Comparison of ENCODE assay signal across 17 cellular contexts in genomic region chr11:13837286-13837685, GRCh38.
DNase-seq lines count a peak whose midpoint lies in the region; ATAC-seq, FAIRE-seq and TF ChIP-seq lines count a peak whose summit lies in the region.
"Had no signal": no experiment of that assay in that cellular context is flagged by ENCODE, and none has a peak within 500 bp of the region (broad histone marks: within the 10 kb centered on the region; RNA-seq: fewer than 3 reads in every experiment).

No MANE protein-coding gene starts in this region.

- intact Hi-C loops in Calu3 (cut with micrococcal nuclease; ENCODE audit: unreplicated experiment): no loop called here

- H3K4me1 ChIP-seq in keratinocyte (ENCODE audit: control insufficient read depth, extremely low read depth, insufficient read depth, low read length) (peaks cover 23% of the 10 kb centered on the region), SJCRH30 (peaks cover 14% of the 10 kb centered on the region), SK-N-SH (ENCODE audit: control insufficient read depth in 1 of 2, insufficient read depth in 2 of 2, low read depth in 1 of 2, low read length in 1 of 2) (no peaks in the 10 kb centered on the region; a peak in 1 of 4 replicates)
- H3K4me1 ChIP-seq: HAP-1, sigmoid colon had no signal

- H3K4me3 Mint-ChIP-seq in Calu3 (ENCODE audit: low read depth, unreplicated experiment): peak overlapping the region; percentile 18
- no peak overlapping the region for H3K4me3 Mint-ChIP-seq in activated T-helper 17 cell treated with anti-CD3 and anti-CD28 coated beads, Interleukin-2, amount 50 U/mL, for 72 hours

- H3K9me3 ChIP-seq in keratinocyte (ENCODE audit: control insufficient read depth, low read depth, low read length): no peaks in the 10 kb centered on the region
- H3K9me3 ChIP-seq in SJCRH30 (replicated peaks): no peaks in the 10 kb centered on the region; the same call in 1 of the 2 replicates
- H3K9me3 ChIP-seq in SK-N-SH: no peaks in the 10 kb centered on the region
- H3K9me3 ChIP-seq: HAP-1, sigmoid colon had no signal

- H3F3A ChIP-seq in SK-N-SH (replicated peaks; ENCODE audit: insufficient read depth): no peaks in the 10 kb centered on the region

- H3K9ac ChIP-seq in keratinocyte (ENCODE audit: control insufficient read depth, extremely low read depth, insufficient read depth, low read length) (no peak overlapping the region), SK-N-SH (no peak overlapping the region)

- no peak for TF ChIP-seq EP300 in SK-N-SH (IDR thresholded peaks at IDR 0.05; ENCODE audit: borderline replicate concordance in 1 of 2, low read depth in 1 of 2, low read length in 1 of 2)

- H3K27ac ChIP-seq in keratinocyte (ENCODE audit: control insufficient read depth, insufficient read depth, low read length) (no peak overlapping the region), SJCRH30 (no peak overlapping the region), SK-N-SH (ENCODE audit: low read depth in 2 of 2, low read length in 1 of 2) (no peak overlapping the region)
- H3K27ac ChIP-seq: sigmoid colon had no signal

- POLR2A ChIA-PET in SK-N-SH (lab: Yijun Ruan, JAX): no interaction called here

- peak; percentile 99 for FAIRE-seq in keratinocyte (lab: Jason Lieb, UNC)
- FAIRE-seq: HepG2, RCC 7860 had no signal

- dilution Hi-C loops in keratinocyte (cut with MboI; ENCODE audit: extremely low pct_ligation_motif_present, low sequenced_read_pairs): no loop called here

- TF ChIP-seq CTCF in Calu3 (IDR thresholded peaks at IDR 0.05; ENCODE audit: unreplicated experiment) (no peak), keratinocyte (optimal IDR thresholded peaks at IDR 0.05 in 1 of 3, IDR thresholded peaks at IDR 0.05 in 1 of 3, conservative IDR thresholded peaks at IDR 0.05 in 1 of 3; ENCODE audit: extremely low read depth in 1 of 3, insufficient read depth in 2 of 3, low read length in 3 of 3) (no peak), SK-N-SH (IDR thresholded peaks at IDR 0.05) (no peak)

- peak; percentile 59 for ATAC-seq in activated T-helper 17 cell treated with anti-CD3 and anti-CD28 coated beads, Interleukin-2, amount 50 U/mL, for 72 hours (replicated peaks)
- ATAC-seq in GM21528 (IDR thresholded peaks at IDR 0.05; ENCODE audit: low FRiP score, unreplicated experiment): no peak
- no peak for ATAC-seq in GM18498 (IDR thresholded peaks at IDR 0.05; ENCODE audit: unreplicated experiment)
- ATAC-seq: HepG2 had no signal

- H3K9me1 ChIP-seq in keratinocyte (ENCODE audit: control insufficient read depth, extremely low read depth, insufficient read depth, low read length): peaks cover 3% of the 10 kb centered on the region

- H2AFZ ChIP-seq in keratinocyte (ENCODE audit: control insufficient read depth, low read length) (no peak overlapping the region), SK-N-SH (ENCODE audit: low read depth) (no peak overlapping the region)

- H3K9me2 ChIP-seq in SK-N-SH: no peaks in the 10 kb centered on the region

- CTCF ChIA-PET in Calu3 (lab: Charles Lee): interaction anchor here (0.7 kb wide), 1 partner anchor 88 kb away, joined by 3 read pairs; no protein-coding TSS in a partner anchor
- CTCF ChIA-PET in SK-N-SH (lab: Yijun Ruan, JAX): interaction anchor here (1.2 to 1.3 kb wide), 2 partner anchors 14 to 65 kb away, joined by 3 to 4 read pairs; no protein-coding TSS in a partner anchor

- H3K27me3 Mint-ChIP-seq in Calu3 (ENCODE audit: unreplicated experiment): no peaks in the 10 kb centered on the region
- peaks cover 3% of the 10 kb centered on the region for H3K27me3 Mint-ChIP-seq in activated T-helper 17 cell treated with anti-CD3 and anti-CD28 coated beads, Interleukin-2, amount 50 U/mL, for 72 hours

- peak; percentile 18 for DNase-seq in Calu3
- peak; percentile 96 for DNase-seq in HT1080 (ENCODE audit: low read depth)
- DNase-seq in keratinocyte (ENCODE audit: low read depth, low spot score): peak; percentile 71
- no peak for DNase-seq in SJCRH30
- no peak for DNase-seq in SK-N-SH
- DNase-seq: activated naive CD4-positive, alpha-beta T cell; NCI-H2081 treated with DMSO at 0.1 percent for 48 hours; NCI-H69; sigmoid colon; stimulated activated CD4-positive, alpha-beta T cell treated with anti-CD3 and anti-CD28 coated beads, Interleukin-2, amount 100 ng/mL, for 48 hours; T-helper 1 cell had no signal

- no peaks in the 10 kb centered on the region for H3K79me2 ChIP-seq in keratinocyte (ENCODE audit: control insufficient read depth, insufficient read depth, low read length)
- H3K79me2 ChIP-seq in SK-N-SH (ENCODE audit: insufficient read depth): no peaks in the 10 kb centered on the region

- peaks cover 29% of the 10 kb centered on the region for H3K4me1 Mint-ChIP-seq in Calu3 (ENCODE audit: low read depth, unreplicated experiment)
- H3K4me1 Mint-ChIP-seq in activated T-helper 17 cell treated with anti-CD3 and anti-CD28 coated beads, Interleukin-2, amount 50 U/mL, for 72 hours: no peaks in the 10 kb centered on the region

- no peak for TF ChIP-seq RAD21 in SK-N-SH (IDR thresholded peaks at IDR 0.05; ENCODE audit: low read length)

- H3K4me2 ChIP-seq in keratinocyte (ENCODE audit: control insufficient read depth, extremely low read depth, insufficient read depth, low read depth, low read length) (peak overlapping the region; percentile 59), SK-N-SH (no peak overlapping the region)

- H3K36me3 ChIP-seq in keratinocyte (ENCODE audit: control insufficient read depth in 2 of 2, extremely low read depth in 1 of 2, insufficient read depth in 2 of 2, low read length in 2 of 2) (no peaks in the 10 kb centered on the region), SJCRH30 (no peaks in the 10 kb centered on the region), SK-N-SH (replicated peaks in 1 of 2; ENCODE audit: control insufficient read depth in 1 of 2, insufficient read depth in 2 of 2, low read length in 1 of 2) (no peaks in the 10 kb centered on the region)
- H3K36me3 ChIP-seq: HAP-1, sigmoid colon had no signal

- no peaks in the 10 kb centered on the region for H3K36me3 Mint-ChIP-seq in Calu3 (ENCODE audit: insufficient read depth, unreplicated experiment)
- no peaks in the 10 kb centered on the region for H3K36me3 Mint-ChIP-seq in activated T-helper 17 cell treated with anti-CD3 and anti-CD28 coated beads, Interleukin-2, amount 50 U/mL, for 72 hours (ENCODE audit: low read depth)

- WGBS in SK-N-SH (ENCODE audit: low lambda C conversion rate): 17% methylated on average over 2 of the region's 2 CpGs

- H3K27me3 ChIP-seq in keratinocyte (ENCODE audit: control insufficient read depth, extremely low read depth, insufficient read depth, low read length) (peaks cover 40% of the 10 kb centered on the region), SJCRH30 (no peaks in the 10 kb centered on the region), SK-N-SH (ENCODE audit: insufficient read depth) (no peaks in the 10 kb centered on the region)
- H3K27me3 ChIP-seq: sigmoid colon had no signal

- peaks cover 2% of the 10 kb centered on the region for H3K9me3 Mint-ChIP-seq in Calu3 (ENCODE audit: low read depth, unreplicated experiment)
- peaks cover 4% of the 10 kb centered on the region for H3K9me3 Mint-ChIP-seq in activated T-helper 17 cell treated with anti-CD3 and anti-CD28 coated beads, Interleukin-2, amount 50 U/mL, for 72 hours

- H3K27ac Mint-ChIP-seq in Calu3 (ENCODE audit: unreplicated experiment): peak overlapping the region; percentile 47
- no peak overlapping the region for H3K27ac Mint-ChIP-seq in activated T-helper 17 cell treated with anti-CD3 and anti-CD28 coated beads, Interleukin-2, amount 50 U/mL, for 72 hours

- no TSS peak for BruUV-seq in Calu3 (replicated peaks; lab: Mats Ljungman, UMichigan)

- H4K20me1 ChIP-seq in keratinocyte (ENCODE audit: control insufficient read depth, extremely low read depth, insufficient read depth, low read length): no peaks in the 10 kb centered on the region
- no peaks in the 10 kb centered on the region for H4K20me1 ChIP-seq in SK-N-SH (ENCODE audit: insufficient read depth)

- no peak overlapping the region for H3K4me3 ChIP-seq in keratinocyte (ENCODE audit: control insufficient read depth in 2 of 3, extremely low read depth in 1 of 3, insufficient read depth in 2 of 3, low read depth in 1 of 3, low read length in 3 of 3)
- H3K4me3 ChIP-seq in SJCRH30: no peak overlapping the region
- no peak overlapping the region for H3K4me3 ChIP-seq in SK-N-SH (ENCODE audit: low read depth in 2 of 2, low read length in 1 of 2)
- H3K4me3 ChIP-seq: HAP-1, sigmoid colon had no signal

TF ChIP-seq in SK-N-SH, 30 proteins besides CTCF, POLR2A, EP300 and RAD21 (continues in another document):
- TF ChIP-seq USF2 (IDR thresholded peaks at IDR 0.05; ENCODE audit: borderline replicate concordance, low read depth, low read length) (no peak), SMC3 (IDR thresholded peaks at IDR 0.05; ENCODE audit: low read depth, low read length) (no peak), RCOR1 (IDR thresholded peaks at IDR 0.05; ENCODE audit: low read length) (no peak), FOXM1 (IDR thresholded peaks at IDR 0.05; ENCODE audit: low read depth) (no peak), POLR2AphosphoS5 (IDR thresholded peaks at IDR 0.05; ENCODE audit: low read depth, low read length) (no peak), NRF1 (IDR thresholded peaks at IDR 0.05; ENCODE audit: low read depth, low read length) (no peak), TCF12 (IDR thresholded peaks at IDR 0.05) (no peak), EZH2phosphoT487 (IDR thresholded peaks at IDR 0.05; ENCODE audit: borderline replicate concordance, low read depth) (no peak), FOSL2 (IDR thresholded peaks at IDR 0.05; ENCODE audit: borderline replicate concordance, low read depth) (no peak), ELF1 (IDR thresholded peaks at IDR 0.05) (no peak)

Comparison
In these comparisons a context has a peak if more than half of its experiments do, and no peak if none do; other contexts are left out.
1. DNase-seq: peak in Calu3 (single experiment), HT1080 (single experiment) and keratinocyte (single experiment); none in SJCRH30 (0 of 2) and SK-N-SH (single experiment).